In genomic region chr14:69822456-69822855, GRCh38 we compare ENCODE assay signal across 38 cellular contexts. TPM values are rescaled to one million over a fixed set of nuclear protein-coding genes. Genes with fewer than 3 reads are reported as not detected.
"Had no signal": no experiment of that assay in that cellular context is flagged by ENCODE, and none has a peak within 500 bp of the region (broad histone marks: within the 10 kb centered on the region; RNA-seq: fewer than 3 reads in every experiment).

No MANE protein-coding gene starts in this region.

- DNase-seq: Karpas-422, Kasumi-1, MG63, MM.1S, MV-4-11, NCI-H1048, NCI-H1092, NCI-H1092 treated with DMSO at 0.1 percent for 48 hours, NCI-H1105, NCI-H1105 treated with DMSO at 0.1 percent for 48 hours, NCI-H1417, NCI-H1417 treated with DMSO at 0.1 percent for 48 hours, NCI-H1436, NCI-H1436 treated with DMSO at 0.1 percent for 48 hours, NCI-H146, NCI-H1694, NCI-H1694 treated with DMSO at 0.1 percent for 48 hours, NCI-H187, NCI-H187 treated with DMSO at 0.1 percent for 48 hours, NCI-H1930, NCI-H2029, NCI-H2029 treated with DMSO at 0.1 percent for 48 hours, NCI-H2081, NCI-H2081 treated with DMSO at 0.1 percent for 48 hours, NCI-H2107, NCI-H2171, NCI-H2171 treated with DMSO at 0.1 percent for 48 hours, NCI-H2227 treated with DMSO at 0.1 percent for 48 hours, NCI-H226, NCI-H345, NCI-H446, NCI-H446 treated with DMSO at 0.1 percent for 48 hours, NCI-H510A had no signal

- H3K4me3 ChIP-seq: MG63 had no signal

- H3K27me3 ChIP-seq: MG63 had no signal

- H3K27ac ChIP-seq: KMS-11 had no signal

- H3K9me3 ChIP-seq: MG63 had no signal

- H3K4me2 ChIP-seq: KMS-11 had no signal

- H3K9ac ChIP-seq: KMS-11 had no signal

- H3K36me3 ChIP-seq: MG63 had no signal

RNA-seq across cellular contexts. Expression of gene SLC10A1, which starts 25.4 kb away (rescaled TPM):
- total RNA-seq: LHCN-M2, M059J, MCF 10A, NCI-H460 had no signal
